In the genomic region with DNA sequence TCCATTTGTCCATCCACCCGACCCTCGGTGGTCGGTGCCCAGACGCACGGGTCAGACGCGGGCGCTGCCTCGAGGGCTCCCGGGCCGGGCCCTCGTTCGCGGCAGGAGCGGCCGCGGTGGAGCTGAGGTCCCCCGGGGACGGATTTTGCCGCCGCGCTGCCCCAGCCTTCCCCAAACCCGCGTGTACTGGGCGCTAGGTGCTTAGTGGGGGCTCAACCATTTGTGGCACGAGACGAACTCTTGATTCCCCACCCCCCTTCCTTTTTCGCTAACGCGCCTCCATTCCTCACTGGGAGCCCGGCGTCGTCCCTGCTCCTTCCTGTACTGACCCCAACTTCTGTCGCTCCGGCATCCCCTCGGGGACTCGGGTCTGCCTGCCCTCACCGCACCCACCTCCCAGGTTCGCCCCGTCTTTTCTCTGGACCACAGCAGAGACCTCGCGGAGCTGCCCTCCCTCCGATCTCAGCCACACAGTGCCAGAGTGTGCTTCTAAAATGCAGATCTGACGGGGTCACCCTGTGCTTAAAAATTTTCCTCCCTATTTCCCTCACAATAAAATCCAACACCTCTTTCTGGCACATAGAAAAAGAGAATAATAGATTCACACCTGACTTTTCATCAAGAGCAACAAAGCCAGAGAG, we compare ENCODE assay signal across 8 cellular contexts. TPM values are rescaled to one million over a fixed set of nuclear protein-coding genes. Genes with fewer than 3 reads are reported as not detected.
DNase-seq lines count a peak whose midpoint lies in the region; ATAC-seq lines count a peak whose summit lies in the region.

No MANE protein-coding gene starts in this region.

- no peaks in the 10 kb centered on the region for H3K9me3 ChIP-seq in iPS-18a (ENCODE audit: control insufficient read depth, low read depth, low read length)
- H3K9me3 ChIP-seq in subcutaneous abdominal adipose tissue (ENCODE audit: control insufficient read depth in 5 of 5, low read length in 5 of 5): no peaks in the 10 kb centered on the region

- peak overlapping the region; percentile 94 for H3K4me3 Mint-ChIP-seq in activated naive CD4-positive, alpha-beta T cell treated with anti-CD3 and anti-CD28 coated beads, Interleukin-2, amount 50 U/mL, for 24 hours
- peak overlapping the region; percentile 89 for H3K4me3 Mint-ChIP-seq in activated T-helper 1 cell treated with anti-CD3 and anti-CD28 coated beads, Interleukin-12 subunit alpha, Interleukin-12 subunit beta, Interleukin-2, Interleukin-4 antibody, amounts not matched to agents 30 ng/mL and 10 ng/mL and 1 ng/mL, durations not matched to agents 14 hours and 24 hours and 36 hours

- H3K27ac ChIP-seq in iPS-18a (ENCODE audit: low read length) (no peak overlapping the region), subcutaneous abdominal adipose tissue (ENCODE audit: low read depth, low read length) (no peak overlapping the region)

- peaks cover 1% of the 10 kb centered on the region for H3K36me3 Mint-ChIP-seq in activated naive CD4-positive, alpha-beta T cell treated with anti-CD3 and anti-CD28 coated beads, Interleukin-2, amount 50 U/mL, for 24 hours
- H3K36me3 Mint-ChIP-seq in activated T-helper 1 cell treated with anti-CD3 and anti-CD28 coated beads, Interleukin-12 subunit alpha, Interleukin-12 subunit beta, Interleukin-2, Interleukin-4 antibody, amounts not matched to agents 30 ng/mL and 10 ng/mL and 1 ng/mL, durations not matched to agents 14 hours and 24 hours and 36 hours (ENCODE audit: low read depth): peaks cover 2% of the 10 kb centered on the region

- no peaks in the 10 kb centered on the region for H3K27me3 Mint-ChIP-seq in activated naive CD4-positive, alpha-beta T cell treated with anti-CD3 and anti-CD28 coated beads, Interleukin-2, amount 50 U/mL, for 24 hours
- H3K27me3 Mint-ChIP-seq in activated T-helper 1 cell treated with anti-CD3 and anti-CD28 coated beads, Interleukin-12 subunit alpha, Interleukin-12 subunit beta, Interleukin-2, Interleukin-4 antibody, amounts not matched to agents 30 ng/mL and 10 ng/mL and 1 ng/mL, durations not matched to agents 14 hours and 24 hours and 36 hours (ENCODE audit: insufficient read depth): peaks cover 23% of the 10 kb centered on the region

- H3K4me1 Mint-ChIP-seq in activated naive CD4-positive, alpha-beta T cell treated with anti-CD3 and anti-CD28 coated beads, Interleukin-2, amount 50 U/mL, for 24 hours: peaks cover 34% of the 10 kb centered on the region
- H3K4me1 Mint-ChIP-seq in activated T-helper 1 cell treated with anti-CD3 and anti-CD28 coated beads, Interleukin-12 subunit alpha, Interleukin-12 subunit beta, Interleukin-2, Interleukin-4 antibody, amounts not matched to agents 30 ng/mL and 10 ng/mL and 1 ng/mL, durations not matched to agents 14 hours and 24 hours and 36 hours (ENCODE audit: low read depth): peaks cover 32% of the 10 kb centered on the region

- ATAC-seq in HG03039 (IDR thresholded peaks at IDR 0.05; ENCODE audit: unreplicated experiment): no peak

- no peaks in the 10 kb centered on the region for H3K9me3 Mint-ChIP-seq in activated naive CD4-positive, alpha-beta T cell treated with anti-CD3 and anti-CD28 coated beads, Interleukin-2, amount 50 U/mL, for 24 hours
- H3K9me3 Mint-ChIP-seq in activated T-helper 1 cell treated with anti-CD3 and anti-CD28 coated beads, Interleukin-12 subunit alpha, Interleukin-12 subunit beta, Interleukin-2, Interleukin-4 antibody, amounts not matched to agents 30 ng/mL and 10 ng/mL and 1 ng/mL, durations not matched to agents 14 hours and 24 hours and 36 hours: no peaks in the 10 kb centered on the region

- H3K4me1 ChIP-seq in iPS-18a (ENCODE audit: control insufficient read depth, low read depth, low read length): peaks cover 3% of the 10 kb centered on the region
- H3K4me1 ChIP-seq in subcutaneous abdominal adipose tissue (ENCODE audit: control insufficient read depth in 5 of 5, insufficient read depth in 5 of 5, low read length in 5 of 5): peaks cover 0 to 46% (median 43%) of the 10 kb centered on the region in 5 donors

- intact Hi-C loops in activated T-helper 1 cell treated with anti-CD3 and anti-CD28 coated beads, Interleukin-12 subunit alpha, Interleukin-12 subunit beta, Interleukin-2, Interleukin-4 antibody, amounts not matched to agents 30 ng/mL and 10 ng/mL and 1 ng/mL, durations not matched to agents 14 hours and 24 hours and 36 hours (cut with micrococcal nuclease): loop anchor here (2.0 kb wide), 1 partner anchor 139 kb away; a partner anchor contains a TSS

- H3K4me3 ChIP-seq in iPS-18a (ENCODE audit: low read length) (peak overlapping the region; percentile 61), subcutaneous abdominal adipose tissue (ENCODE audit: low read depth in 1 of 5, low read length in 5 of 5) (peak overlapping the region; percentile 50 to 83 (median 78))

- H3K27ac Mint-ChIP-seq in activated naive CD4-positive, alpha-beta T cell treated with anti-CD3 and anti-CD28 coated beads, Interleukin-2, amount 50 U/mL, for 24 hours: peak overlapping the region; percentile 92
- peak overlapping the region; percentile 74 for H3K27ac Mint-ChIP-seq in activated T-helper 1 cell treated with anti-CD3 and anti-CD28 coated beads, Interleukin-12 subunit alpha, Interleukin-12 subunit beta, Interleukin-2, Interleukin-4 antibody, amounts not matched to agents 30 ng/mL and 10 ng/mL and 1 ng/mL, durations not matched to agents 14 hours and 24 hours and 36 hours

- H3K9ac ChIP-seq in iPS-18a (ENCODE audit: low read length) (no peak overlapping the region), subcutaneous abdominal adipose tissue (ENCODE audit: low read length in 5 of 5) (peak overlapping the region; percentile 3 to 79 (median 64))

- DNase-seq in activated naive CD4-positive, alpha-beta T cell treated with Interleukin-2 at 50 U/mL for 16 hours: no peak
- DNase-seq in activated T-helper 1 cell treated with anti-CD3 and anti-CD28 coated beads, Interleukin-12 subunit alpha, Interleukin-12 subunit beta, Interleukin-2, Interleukin-4 antibody, amounts not matched to agents 30 ng/mL and 10 ng/mL and 1 ng/mL, durations not matched to agents 14 hours and 24 hours and 36 hours (ENCODE audit: low spot score): no peak
- DNase-seq in mucosa of gallbladder (ENCODE audit: low spot score): no peak
- no peak for DNase-seq in activated CD4-positive, alpha-beta T cell treated with anti-CD3 and anti-CD28 coated beads for 4 hours

- H3K27me3 ChIP-seq in iPS-18a (ENCODE audit: control insufficient read depth, insufficient read depth, low read length) (peaks cover 29% of the 10 kb centered on the region), subcutaneous abdominal adipose tissue (ENCODE audit: control insufficient read depth in 5 of 5, insufficient read depth in 4 of 5, low read length in 5 of 5) (peaks cover 0 to 6% (median 0%) of the 10 kb centered on the region in 5 donors)

- H3K36me3 ChIP-seq in iPS-18a (ENCODE audit: control insufficient read depth, low read depth, low read length) (no peaks in the 10 kb centered on the region), subcutaneous abdominal adipose tissue (ENCODE audit: control insufficient read depth in 5 of 5, insufficient read depth in 5 of 5, low read length in 5 of 5) (peaks cover 0 to 18% (median 14%) of the 10 kb centered on the region in 5 donors)

RNA-seq across cellular contexts. Expression of a gene that starts 0.9 kb away (rescaled TPM):
- 12.7 and 13.8 TPM in 2 replicates for total RNA-seq in activated T-helper 1 cell treated with anti-CD3 and anti-CD28 coated beads, Interleukin-12 subunit alpha, Interleukin-12 subunit beta, Interleukin-2, Interleukin-4 antibody, amounts not matched to agents 30 ng/mL and 10 ng/mL and 1 ng/mL, durations not matched to agents 14 hours and 24 hours and 36 hours
- total RNA-seq in mucosa of gallbladder: 76.5 TPM

RNA-seq across cellular contexts. Expression of a gene that starts 56.3 kb away (rescaled TPM):
- 5.0 and 7.4 TPM in 2 replicates for total RNA-seq in activated T-helper 1 cell treated with anti-CD3 and anti-CD28 coated beads, Interleukin-12 subunit alpha, Interleukin-12 subunit beta, Interleukin-2, Interleukin-4 antibody, amounts not matched to agents 30 ng/mL and 10 ng/mL and 1 ng/mL, durations not matched to agents 14 hours and 24 hours and 36 hours
- total RNA-seq in mucosa of gallbladder: 1.4 TPM
